Comparison of ENCODE assay signal across 8 cellular contexts in genomic region chr15:60592386-60593339, GRCh38.
A peak's percentile ranks its signal among the peaks of the same experiment; 100 is the strongest.
DNase-seq lines count a peak whose midpoint lies in the region; ATAC-seq and TF ChIP-seq lines count a peak whose summit lies in the region.

No MANE protein-coding gene starts in this region.

- H3K9me3 ChIP-seq in CD4-positive, alpha-beta memory T cell (ENCODE audit: control insufficient read depth in 1 of 2, low read length in 2 of 2) = no peaks in the 10 kb centered on the region

- no peaks in the 10 kb centered on the region for H3K9me3 Mint-ChIP-seq in CD4-positive, alpha-beta memory T cell
- H3K9me3 Mint-ChIP-seq in activated T-helper 1 cell treated with anti-CD3 and anti-CD28 coated beads, Interleukin-12 subunit alpha, Interleukin-12 subunit beta, Interleukin-2, Interleukin-4 antibody, amounts not matched to agents 30 ng/mL and 10 ng/mL and 1 ng/mL, durations not matched to agents 14 hours and 24 hours and 36 hours = no peaks in the 10 kb centered on the region
- no peaks in the 10 kb centered on the region for H3K9me3 Mint-ChIP-seq in natural killer cell treated with Interleukin-12 subunit alpha and Interleukin-12 subunit beta and Interleukin-15 and Interleukin-18, amount 100 ng/mL, for 72 hours

- H3K36me3 Mint-ChIP-seq in CD4-positive, alpha-beta memory T cell = peaks cover 0 to 28% of the 10 kb centered on the region in 2 donors
- H3K36me3 Mint-ChIP-seq in activated T-helper 1 cell treated with anti-CD3 and anti-CD28 coated beads, Interleukin-12 subunit alpha, Interleukin-12 subunit beta, Interleukin-2, Interleukin-4 antibody, amounts not matched to agents 30 ng/mL and 10 ng/mL and 1 ng/mL, durations not matched to agents 14 hours and 24 hours and 36 hours (ENCODE audit: low read depth) = peaks cover 12% of the 10 kb centered on the region
- peaks cover 14% of the 10 kb centered on the region for H3K36me3 Mint-ChIP-seq in natural killer cell treated with Interleukin-12 subunit alpha and Interleukin-12 subunit beta and Interleukin-15 and Interleukin-18, amount 100 ng/mL, for 72 hours

- H3K36me3 ChIP-seq in CD4-positive, alpha-beta memory T cell (ENCODE audit: insufficient read depth, low read length) = no peaks in the 10 kb centered on the region

- H3K4me3 ChIP-seq in CD4-positive, alpha-beta memory T cell (ENCODE audit: low read length in 2 of 2) = peak overlapping the region; percentile 39 to 75
- peak overlapping the region; percentile 61 for H3K4me3 ChIP-seq in fibroblast of mammary gland (ENCODE audit: control insufficient read depth, low read depth, low read length)

- H3K27ac ChIP-seq in CD4-positive, alpha-beta memory T cell (ENCODE audit: low read depth, low read length) = peak overlapping the region; percentile 92

- ATAC-seq in GM19467 (IDR thresholded peaks at IDR 0.05; ENCODE audit: unreplicated experiment) = peak; percentile 78
- peak; percentile 91 to 94 for ATAC-seq in natural killer cell treated with Interleukin-12 subunit alpha and Interleukin-12 subunit beta and Interleukin-15 and Interleukin-18, amount 100 ng/mL, for 72 hours
- ATAC-seq in stimulated activated naive CD8-positive, alpha-beta T cell treated with anti-CD3 and anti-CD28 coated beads, Interleukin-15, Interleukin-2, amounts not matched to agents 100 U/mL and 50 U/mL, for 24 hours = peak; percentile 91

- peak; percentile 88 to 91 (median 90) for DNase-seq in CD4-positive, alpha-beta memory T cell
- DNase-seq in HT-29 (ENCODE audit: low spot score) (peak; percentile 55), OCI-M1 (lab: John Stamatoyannopoulos, UW) (peak; percentile 17), fibroblast of mammary gland (ENCODE audit: low read depth) (peak; percentile 63)
- DNase-seq in activated T-helper 1 cell treated with anti-CD3 and anti-CD28 coated beads, Interleukin-12 subunit alpha, Interleukin-12 subunit beta, Interleukin-2, Interleukin-4 antibody, amounts not matched to agents 30 ng/mL and 10 ng/mL and 1 ng/mL, durations not matched to agents 14 hours and 24 hours and 36 hours (ENCODE audit: low spot score) = peak; percentile 84
- DNase-seq in natural killer cell treated with Interleukin-12 subunit alpha and Interleukin-12 subunit beta and Interleukin-15 and Interleukin-18, amount 100 ng/mL, for 72 hours (ENCODE audit: low spot score) = peak; percentile 91
- peak; percentile 83 for DNase-seq in stimulated activated naive CD8-positive, alpha-beta T cell treated with anti-CD3 and anti-CD28 coated beads, Interleukin-15, Interleukin-2, amounts not matched to agents 100 U/mL and 50 U/mL, for 24 hours

- peak overlapping the region; percentile 80 to 90 (median 87) for H3K4me3 Mint-ChIP-seq in CD4-positive, alpha-beta memory T cell
- H3K4me3 Mint-ChIP-seq in activated T-helper 1 cell treated with anti-CD3 and anti-CD28 coated beads, Interleukin-12 subunit alpha, Interleukin-12 subunit beta, Interleukin-2, Interleukin-4 antibody, amounts not matched to agents 30 ng/mL and 10 ng/mL and 1 ng/mL, durations not matched to agents 14 hours and 24 hours and 36 hours = peak overlapping the region; percentile 83
- peak overlapping the region; percentile 89 for H3K4me3 Mint-ChIP-seq in natural killer cell treated with Interleukin-12 subunit alpha and Interleukin-12 subunit beta and Interleukin-15 and Interleukin-18, amount 100 ng/mL, for 72 hours

- no peaks in the 10 kb centered on the region for H3K27me3 Mint-ChIP-seq in CD4-positive, alpha-beta memory T cell
- H3K27me3 Mint-ChIP-seq in activated T-helper 1 cell treated with anti-CD3 and anti-CD28 coated beads, Interleukin-12 subunit alpha, Interleukin-12 subunit beta, Interleukin-2, Interleukin-4 antibody, amounts not matched to agents 30 ng/mL and 10 ng/mL and 1 ng/mL, durations not matched to agents 14 hours and 24 hours and 36 hours (ENCODE audit: insufficient read depth) = peaks cover 2% of the 10 kb centered on the region
- no peaks in the 10 kb centered on the region for H3K27me3 Mint-ChIP-seq in natural killer cell treated with Interleukin-12 subunit alpha and Interleukin-12 subunit beta and Interleukin-15 and Interleukin-18, amount 100 ng/mL, for 72 hours

- intact Hi-C loops in CD4-positive, alpha-beta memory T cell (cut with micrococcal nuclease) = loop anchor here (1.0 to 2.0 kb wide), 4 partner anchors 9 to 252 kb away; partner anchors contain the start of gene ICE2
- intact Hi-C loops in activated T-helper 1 cell treated with anti-CD3 and anti-CD28 coated beads, Interleukin-12 subunit alpha, Interleukin-12 subunit beta, Interleukin-2, Interleukin-4 antibody, amounts not matched to agents 30 ng/mL and 10 ng/mL and 1 ng/mL, durations not matched to agents 14 hours and 24 hours and 36 hours (cut with micrococcal nuclease) = loop anchor here (1.0 to 5.0 kb wide), 8 partner anchors 8 to 650 kb away; no protein-coding TSS in a partner anchor

- H3K27me3 ChIP-seq in CD4-positive, alpha-beta memory T cell (ENCODE audit: insufficient read depth, low read length) = no peaks in the 10 kb centered on the region

- TF ChIP-seq CTCF in fibroblast of mammary gland (conservative IDR thresholded peaks at IDR 0.05; ENCODE audit: control insufficient read depth, insufficient read depth, low read depth, low read length) = no peak

- peaks cover 35% of the 10 kb centered on the region for H3K4me1 ChIP-seq in CD4-positive, alpha-beta memory T cell (ENCODE audit: insufficient read depth, low read length)

- peak overlapping the region; percentile 82 to 94 (median 92) for H3K27ac Mint-ChIP-seq in CD4-positive, alpha-beta memory T cell
- peak overlapping the region; percentile 83 for H3K27ac Mint-ChIP-seq in activated T-helper 1 cell treated with anti-CD3 and anti-CD28 coated beads, Interleukin-12 subunit alpha, Interleukin-12 subunit beta, Interleukin-2, Interleukin-4 antibody, amounts not matched to agents 30 ng/mL and 10 ng/mL and 1 ng/mL, durations not matched to agents 14 hours and 24 hours and 36 hours
- H3K27ac Mint-ChIP-seq in natural killer cell treated with Interleukin-12 subunit alpha and Interleukin-12 subunit beta and Interleukin-15 and Interleukin-18, amount 100 ng/mL, for 72 hours = peak overlapping the region; percentile 91 to 95

- CTCF ChIA-PET in CD4-positive, alpha-beta memory T cell (lab: Charles Lee; ENCODE audit: partially characterized antibody) = interaction anchor here (0.7 to 3.9 kb wide), 19 partner anchors 9 to 935 kb away, joined by 3 to 13 read pairs (median 4); partner anchors contain the start of gene GTF2A2

- H3K4me1 Mint-ChIP-seq in CD4-positive, alpha-beta memory T cell = peaks cover 27 to 54% (median 37%) of the 10 kb centered on the region in 4 donors
- H3K4me1 Mint-ChIP-seq in activated T-helper 1 cell treated with anti-CD3 and anti-CD28 coated beads, Interleukin-12 subunit alpha, Interleukin-12 subunit beta, Interleukin-2, Interleukin-4 antibody, amounts not matched to agents 30 ng/mL and 10 ng/mL and 1 ng/mL, durations not matched to agents 14 hours and 24 hours and 36 hours (ENCODE audit: low read depth) = peaks cover 68% of the 10 kb centered on the region
- peaks cover 51 to 54% of the 10 kb centered on the region in 2 donors for H3K4me1 Mint-ChIP-seq in natural killer cell treated with Interleukin-12 subunit alpha and Interleukin-12 subunit beta and Interleukin-15 and Interleukin-18, amount 100 ng/mL, for 72 hours (ENCODE audit: low read depth in 2 of 2)

- POLR2A ChIA-PET in CD4-positive, alpha-beta memory T cell (lab: Charles Lee; ENCODE audit: partially characterized antibody) = interaction anchor here (0.6 to 19.4 kb wide), 32 partner anchors 15 to 1822 kb away, joined by 3 to 628 read pairs (median 5); partner anchors contain the start of genes ANXA2, ICE2 and MINDY2

Comparison
In these comparisons a context has a peak if more than half of its experiments do, and no peak if none do; other contexts are left out.
1. Peak in every context shown above with its lines: DNase-seq, ATAC-seq, H3K4me3 ChIP-seq and H3K27ac ChIP-seq.
2. DNase-seq: peak in every context shown above with its lines; median percentile 91 in natural killer cell treated with Interleukin-12 subunit alpha and Interleukin-12 subunit beta and Interleukin-15 and Interleukin-18, amount 100 ng/mL, for 72 hours; 90 in CD4-positive, alpha-beta memory T cell; 84 in activated T-helper 1 cell treated with anti-CD3 and anti-CD28 coated beads, Interleukin-12 subunit alpha, Interleukin-12 subunit beta, Interleukin-2, Interleukin-4 antibody, amounts not matched to agents 30 ng/mL and 10 ng/mL and 1 ng/mL, durations not matched to agents 14 hours and 24 hours and 36 hours; 83 in stimulated activated naive CD8-positive, alpha-beta T cell treated with anti-CD3 and anti-CD28 coated beads, Interleukin-15, Interleukin-2, amounts not matched to agents 100 U/mL and 50 U/mL, for 24 hours; 63 in fibroblast of mammary gland; 55 in HT-29; 17 in OCI-M1.